ENCODE assay signal across 17 cellular contexts in the genomic region with DNA sequence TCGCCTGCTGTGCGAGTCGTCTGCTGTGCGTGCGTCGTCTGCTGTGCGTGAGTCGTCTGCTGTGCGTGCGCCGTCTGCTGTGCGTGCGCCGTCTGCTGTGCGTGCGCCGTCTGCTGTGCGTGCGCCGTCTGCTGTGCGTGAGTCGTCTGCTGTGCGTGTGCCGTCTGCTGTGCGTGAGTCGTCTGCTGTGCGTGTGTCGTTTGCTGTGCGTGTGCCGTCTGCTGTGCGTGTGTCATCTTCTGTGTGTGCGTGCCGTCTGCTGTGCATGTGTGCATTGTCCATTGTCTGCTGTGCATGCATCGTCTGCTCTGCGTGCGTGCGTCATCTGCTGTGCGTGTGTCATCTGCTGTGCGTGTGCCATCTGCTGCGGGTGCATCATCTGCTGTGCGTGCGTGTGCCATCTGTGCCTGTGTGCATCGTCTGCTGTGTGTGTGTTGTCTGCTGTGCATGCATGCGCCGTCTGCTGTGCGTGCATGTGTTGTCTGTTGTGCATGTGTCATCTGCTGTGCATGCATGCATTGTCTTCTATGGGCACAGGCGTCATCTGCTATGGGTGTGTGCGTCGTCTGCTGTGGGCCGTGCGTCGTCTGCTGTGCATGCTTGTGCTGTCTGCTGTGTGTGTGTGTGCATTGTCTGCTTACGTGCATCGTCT.
DNase-seq lines count a peak whose midpoint lies in the region; ATAC-seq, FAIRE-seq and TF ChIP-seq lines count a peak whose summit lies in the region.
"Had no signal": no experiment of that assay in that cellular context is flagged by ENCODE, and none has a peak within 500 bp of the region (broad histone marks: within the 10 kb centered on the region; RNA-seq: fewer than 3 reads in every experiment).

No MANE protein-coding gene starts in this region.

- H3K27me3 ChIP-seq in BLaER1 (peaks cover 36% of the 10 kb centered on the region), bronchial epithelial cell (ENCODE audit: control insufficient read depth, insufficient read depth, low read length) (no peaks in the 10 kb centered on the region), neural progenitor cell (peaks cover 19% of the 10 kb centered on the region)

- H3K4me3 ChIP-seq in BLaER1 (no peak overlapping the region), bronchial epithelial cell (ENCODE audit: low read depth, low read length) (no peak overlapping the region), neural progenitor cell (no peak overlapping the region)
- H3K4me3 ChIP-seq: A549, HAP-1, K562 had no signal

- ATAC-seq in HG03095 (IDR thresholded peaks at IDR 0.05; ENCODE audit: unreplicated experiment), result no peak
- ATAC-seq: CD8-positive, alpha-beta T cell; K562 had no signal

- H3K4me2 ChIP-seq in BLaER1 (peak overlapping the region; percentile 49), neural progenitor cell (no peak overlapping the region)
- H3K4me2 ChIP-seq: A549 had no signal

- no peak overlapping the region for H3K27ac ChIP-seq in BLaER1
- no peak overlapping the region for H3K27ac ChIP-seq in neural progenitor cell
- H3K27ac ChIP-seq: A549 had no signal

- no peak for DNase-seq in HTR-8/SVneo (ENCODE audit: insufficient read length, low spot score)
- no peak for DNase-seq in bronchial epithelial cell (ENCODE audit: low read depth)
- DNase-seq in neural progenitor cell (ENCODE audit: low spot score), result no peak
- DNase-seq in epidermal melanocyte (ENCODE audit: insufficient read length, low spot score), result no peak
- no peak for DNase-seq in EL
- DNase-seq: CD8-positive, alpha-beta T cell; DMS79 treated with DMSO at 0.1 percent for 48 hours; NCI-H1105; NCI-H1694 treated with DMSO at 0.1 percent for 48 hours; NCI-H2227 treated with DMSO at 0.1 percent for 48 hours; NCI-H82 had no signal

- H3K27me3 Mint-ChIP-seq in neural progenitor cell (ENCODE audit: insufficient read depth, low read depth), result peaks cover 11% of the 10 kb centered on the region

- peaks cover 11% of the 10 kb centered on the region for H3F3A ChIP-seq in neural progenitor cell (ENCODE audit: low read depth)

- TF ChIP-seq CTCF in bronchial epithelial cell (IDR thresholded peaks at IDR 0.05; ENCODE audit: insufficient read depth, low read length, severe bottlenecking) (no peak), neural progenitor cell (IDR thresholded peaks at IDR 0.05) (no peak)

- H3K27ac Mint-ChIP-seq in neural progenitor cell, result no peak overlapping the region
- H3K27ac Mint-ChIP-seq: CD8-positive, alpha-beta T cell had no signal

- peaks cover 16% of the 10 kb centered on the region for H3K4me1 Mint-ChIP-seq in neural progenitor cell

- no peak overlapping the region for H2AFZ ChIP-seq in neural progenitor cell (replicated peaks)

- H3K9ac ChIP-seq in BLaER1 (no peak overlapping the region), neural progenitor cell (no peak overlapping the region)

- peak overlapping the region; percentile 61 for H3K4me3 Mint-ChIP-seq in neural progenitor cell
- H3K4me3 Mint-ChIP-seq: CD8-positive, alpha-beta T cell had no signal

- H3K79me2 ChIP-seq in neural progenitor cell (ENCODE audit: low read depth), result no peaks in the 10 kb centered on the region

- FAIRE-seq in HTR-8/SVneo (lab: Jason Lieb, UNC) (peak; percentile 92), bronchial epithelial cell (lab: Jason Lieb, UNC) (peak; percentile 84)
- FAIRE-seq: A549, D721Med, K562 had no signal

- peaks cover 2% of the 10 kb centered on the region for H3K9me3 Mint-ChIP-seq in neural progenitor cell
- H3K9me3 Mint-ChIP-seq: CD8-positive, alpha-beta T cell had no signal

- H4K20me1 ChIP-seq in BLaER1 (no peaks in the 10 kb centered on the region), neural progenitor cell (ENCODE audit: low read depth) (no peaks in the 10 kb centered on the region)

- H3K9me3 ChIP-seq in BLaER1 (no peaks in the 10 kb centered on the region), neural progenitor cell (ENCODE audit: low read depth) (no peaks in the 10 kb centered on the region)
- H3K9me3 ChIP-seq: A549, HAP-1 had no signal

- H3K36me3 Mint-ChIP-seq in neural progenitor cell, result no peaks in the 10 kb centered on the region
- H3K36me3 Mint-ChIP-seq: CD8-positive, alpha-beta T cell had no signal

- H3K4me1 ChIP-seq in BLaER1 (peaks cover 44% of the 10 kb centered on the region), neural progenitor cell (peaks cover 9% of the 10 kb centered on the region)
- H3K4me1 ChIP-seq: A549, HAP-1 had no signal

- H3K36me3 ChIP-seq in BLaER1 (no peaks in the 10 kb centered on the region), bronchial epithelial cell (ENCODE audit: control insufficient read depth, insufficient read depth, low read length) (no peaks in the 10 kb centered on the region), neural progenitor cell (no peaks in the 10 kb centered on the region)
- H3K36me3 ChIP-seq: HAP-1 had no signal
